Comparison of ENCODE assay signal across 11 cellular contexts in genomic region chr10:124942317-124943169, GRCh38. TPM values are rescaled to one million over a fixed set of nuclear protein-coding genes. Genes with fewer than 3 reads are reported as not detected.
DNase-seq lines count a peak whose midpoint lies in the region; ATAC-seq, FAIRE-seq and TF ChIP-seq lines count a peak whose summit lies in the region.
"Had no signal": no experiment of that assay in that cellular context is flagged by ENCODE, and none has a peak within 500 bp of the region (broad histone marks: within the 10 kb centered on the region; RNA-seq: fewer than 3 reads in every experiment).

No MANE protein-coding gene starts in this region.

- H3K4me3 ChIP-seq in NB4 (ENCODE audit: low read depth, low read length): no peak overlapping the region
- H3K4me3 ChIP-seq in kidney (ENCODE audit: low read length in 2 of 2): no peak overlapping the region

- H3K36me3 ChIP-seq in kidney (ENCODE audit: control insufficient read depth in 1 of 2, insufficient read depth in 2 of 2, low read length in 2 of 2): no peaks in the 10 kb centered on the region

- no peaks in the 10 kb centered on the region for H3K27me3 Mint-ChIP-seq in naive thymus-derived CD8-positive, alpha-beta T cell
- H3K27me3 Mint-ChIP-seq: B cell had no signal

- no peak overlapping the region for H3K27ac ChIP-seq in kidney (ENCODE audit: low read depth in 2 of 2, low read length in 2 of 2)

- TF ChIP-seq POLR2A in NB4 (IDR thresholded peaks at IDR 0.05; ENCODE audit: extremely low read depth, insufficient read length): no peak

- peaks cover 26 to 79% (median 69%) of the 10 kb centered on the region in 4 donors for H3K4me1 Mint-ChIP-seq in naive thymus-derived CD8-positive, alpha-beta T cell

- peak overlapping the region in 2 of 10 donors; percentile 14 to 21 for H3K27ac Mint-ChIP-seq in naive thymus-derived CD8-positive, alpha-beta T cell
- H3K27ac Mint-ChIP-seq: B cell had no signal

- H3K4me3 Mint-ChIP-seq in naive thymus-derived CD8-positive, alpha-beta T cell: peak overlapping the region in 9 of 10 donors; percentile 3 to 57 (median 28)
- H3K4me3 Mint-ChIP-seq: B cell had no signal

- no peaks in the 10 kb centered on the region for H3K9me3 ChIP-seq in kidney (ENCODE audit: control insufficient read depth in 1 of 2, low read length in 2 of 2)

- POLR2A ChIA-PET in naive thymus-derived CD8-positive, alpha-beta T cell (lab: Charles Lee): no interaction called here

- intact Hi-C loops in kidney (cut with DNase I): no loop called here

- H3K9ac ChIP-seq in kidney (ENCODE audit: low read length in 2 of 2): no peak overlapping the region

- H3K4me1 ChIP-seq in kidney (ENCODE audit: control insufficient read depth in 1 of 2, insufficient read depth in 1 of 2, low read depth in 1 of 2, low read length in 2 of 2): peaks cover 5 to 11% of the 10 kb centered on the region in 2 donors

- no peaks in the 10 kb centered on the region for H3K9me3 Mint-ChIP-seq in naive thymus-derived CD8-positive, alpha-beta T cell

- FAIRE-seq in kidney (lab: Jason Lieb, UNC): no peak

- TF ChIP-seq CTCF in NB4 (IDR thresholded peaks at IDR 0.05; ENCODE audit: low read depth, low read length): no peak
- no peak for TF ChIP-seq CTCF in kidney (IDR thresholded peaks at IDR 0.05; ENCODE audit: borderline replicate concordance, extremely low read depth, insufficient read depth)

- ATAC-seq in naive thymus-derived CD8-positive, alpha-beta T cell: no peak

- H3K36me3 Mint-ChIP-seq in naive thymus-derived CD8-positive, alpha-beta T cell: peaks cover 0 to 47% (median 4%) of the 10 kb centered on the region in 3 donors

- peak; percentile 7 for DNase-seq in CD1c-positive myeloid dendritic cell (ENCODE audit: extremely low spot score)
- DNase-seq in NB4 (ENCODE audit: low read depth): peak; percentile 21
- peak; percentile 21 for DNase-seq in fibroblast of gingiva (ENCODE audit: low read depth)
- no peak for DNase-seq in naive thymus-derived CD8-positive, alpha-beta T cell
- DNase-seq in kidney: no peak
- DNase-seq in HK-2 (ENCODE audit: unreplicated experiment): no peak
- DNase-seq in NCI-H510A (lab: John Stamatoyannopoulos, UW): no peak
- no peak for DNase-seq in epidermal melanocyte (ENCODE audit: insufficient read length, low spot score)
- DNase-seq: MM.1S; NK-92 treated with Interleukin-12 subunit alpha and Interleukin-12 subunit beta, amount 100 ng/mL, for 24 hours had no signal

RNA-seq across cellular contexts. Expression of gene ZRANB1, which starts 0.6 kb away (rescaled TPM):
- total RNA-seq in naive thymus-derived CD8-positive, alpha-beta T cell: 10 to 100 TPM; 24.8 to 25.0 TPM
- polyA plus RNA-seq in naive thymus-derived CD8-positive, alpha-beta T cell: 10 to 100 TPM in 1 of 3 donors, 1 to 10 TPM in 2; 7.0 to 11.7 (median 9.0) TPM
- 17.5 TPM for total RNA-seq in kidney
- polyA plus RNA-seq in kidney (ENCODE audit: insufficient read depth, low read depth, low replicate concordance): 8.9 TPM

Comparison
In these comparisons a context has a peak if more than half of its experiments do, and no peak if none do; other contexts are left out.
1. DNase-seq: peak in CD1c-positive myeloid dendritic cell (single experiment), NB4 (single experiment) and fibroblast of gingiva (single experiment); none in naive thymus-derived CD8-positive, alpha-beta T cell (0 of 10), kidney (single experiment), HK-2 (single experiment), NCI-H510A (single experiment) and epidermal melanocyte (single experiment).